8 cellular contexts compared by ENCODE assay signal in genomic region chr1:155241069-155241679, GRCh38. TPM values are rescaled to one million over a fixed set of nuclear protein-coding genes. Genes with fewer than 3 reads are reported as not detected.
A peak's percentile ranks its signal among the peaks of the same experiment; 100 is the strongest.
DNase-seq lines count a peak whose midpoint lies in the region; ATAC-seq, FAIRE-seq and TF ChIP-seq lines count a peak whose summit lies in the region.

No MANE protein-coding gene starts in this region.

- in situ Hi-C loops in HepG2 (cut with HindIII; ENCODE audit: extremely low pct_ligation_motif_present, low pct_unique_long_range_greater_than_20kb), result loop anchor here (10.0 kb wide), 1 partner anchor 354 kb away; no protein-coding TSS in a partner anchor

- 27% methylated on average over 1 of the region's 4 CpGs for WGBS in HepG2 (ENCODE audit: low lambda C conversion rate)

- peak overlapping the region; percentile 60 for H3K27ac ChIP-seq in CD4-positive, CD25-positive, alpha-beta regulatory T cell (ENCODE audit: insufficient read depth, low read length, poor library complexity, severe bottlenecking)
- H3K27ac ChIP-seq in dorsolateral prefrontal cortex, result peak overlapping the region in 57 of 59 donors; percentile 7 to 100 (median 71)
- no peak overlapping the region for H3K27ac ChIP-seq in HepG2 (ENCODE audit: extremely low read length, insufficient read depth, low read length)

- ATAC-seq in CD4-positive, CD25-positive, alpha-beta regulatory T cell (ENCODE audit: low read depth in 2 of 2), result peak; percentile 50 to 52
- peak; percentile 33 for ATAC-seq in HG03342 (IDR thresholded peaks at IDR 0.05; ENCODE audit: unreplicated experiment)
- peak; percentile 87 for ATAC-seq in HepG2
- no peak for ATAC-seq in HG03469 (IDR thresholded peaks at IDR 0.05; ENCODE audit: unreplicated experiment)

- peak overlapping the region; percentile 97 for H2AFZ ChIP-seq in HepG2 (ENCODE audit: low read length)

- no peaks in the 10 kb centered on the region for H3K79me2 ChIP-seq in HepG2 (ENCODE audit: insufficient read depth, low read length)

- peaks cover 17 to 70% (median 38%) of the 10 kb centered on the region in 4 donors for H3K4me1 Mint-ChIP-seq in CD4-positive, CD25-positive, alpha-beta regulatory T cell

- FAIRE-seq in HepG2 (lab: Jason Lieb, UNC), result peak; percentile 83

- CTCF ChIA-PET in HepG2 (lab: Yijun Ruan, JAX; ENCODE audit: low intra/inter-chr PET ratio, low total read pairs), result interaction anchor here (1.2 kb wide), 1 partner anchor 10 kb away, joined by 3 read pairs; no protein-coding TSS in a partner anchor

- TF ChIP-seq CTCF in dorsolateral prefrontal cortex (IDR thresholded peaks at IDR 0.05 in 54 of 56, conservative IDR thresholded peaks at IDR 0.05 in 2 of 56; ENCODE audit: low read depth in 1 of 56, partially characterized antibody in 56 of 56), result peak in 10 of 56 donors; percentile 6 to 36 (median 16)
- no peak for TF ChIP-seq CTCF in HepG2 (CRISPR knock-in tag; IDR thresholded peaks at IDR 0.05)

- H3K36me3 Mint-ChIP-seq in CD4-positive, CD25-positive, alpha-beta regulatory T cell, result peaks cover 20% of the 10 kb centered on the region

- intact Hi-C loops in dorsolateral prefrontal cortex (cut with DNase I) (loop anchor here (5.0 kb wide), 1 partner anchor 34 kb away; the partner anchor contains the start of genes MTX1 (in 2 of the 2) and THBS3 (in 2 of the 2)), HepG2 (cut with micrococcal nuclease; ENCODE audit: unreplicated experiment) (no loop called here)

- peaks cover 15% of the 10 kb centered on the region for H3K36me3 ChIP-seq in CD4-positive, CD25-positive, alpha-beta regulatory T cell (ENCODE audit: control insufficient read depth, insufficient read depth, low read length)
- H3K36me3 ChIP-seq in HepG2 (replicated peaks in 1 of 2; ENCODE audit: control insufficient read depth in 1 of 2, insufficient read depth in 2 of 2, low read length in 2 of 2), result peaks cover 2 to 3% of the 10 kb centered on the region in 2 experiments; a peak in 1 of 5 replicates

- H3K4me3 Mint-ChIP-seq in CD4-positive, CD25-positive, alpha-beta regulatory T cell, result peak overlapping the region; percentile 88 to 97 (median 90)

- peak overlapping the region; percentile 73 for H3K4me2 ChIP-seq in HepG2 (ENCODE audit: low read depth, low read length)

- POLR2A ChIA-PET in HepG2 (lab: Yijun Ruan, JAX), result interaction anchor here (0.6 to 1.9 kb wide), 5 partner anchors 9 to 337 kb away, joined by 3 to 8 read pairs (median 5); partner anchors contain the start of gene CLK2

- peak overlapping the region; percentile 90 to 93 (median 91) for H3K27ac Mint-ChIP-seq in CD4-positive, CD25-positive, alpha-beta regulatory T cell

- peaks cover 13% of the 10 kb centered on the region for H3K27me3 Mint-ChIP-seq in CD4-positive, CD25-positive, alpha-beta regulatory T cell

- peak overlapping the region; percentile 62 for H3K9ac ChIP-seq in HepG2 (ENCODE audit: insufficient read depth, low read depth, low read length)

- H3K27me3 ChIP-seq in CD4-positive, CD25-positive, alpha-beta regulatory T cell (ENCODE audit: control insufficient read depth, insufficient read depth, low read length), result no peaks in the 10 kb centered on the region
- H3K27me3 ChIP-seq in dorsolateral prefrontal cortex, result no peaks in the 10 kb centered on the region
- H3K27me3 ChIP-seq in HepG2 (ENCODE audit: control insufficient read depth in 1 of 2, insufficient read depth in 2 of 2, low read length in 2 of 2), result no peaks in the 10 kb centered on the region

- no peaks in the 10 kb centered on the region for H3K9me3 ChIP-seq in CD4-positive, CD25-positive, alpha-beta regulatory T cell (ENCODE audit: control insufficient read depth in 2 of 2, low read length in 2 of 2)
- H3K9me3 ChIP-seq in HepG2 (ENCODE audit: low read length), result no peaks in the 10 kb centered on the region

- TF ChIP-seq POLR2A in HepG2 (IDR thresholded peaks at IDR 0.05; ENCODE audit: insufficient read depth in 1 of 2, low read depth in 2 of 2, low read length in 2 of 2), result peak in 1 of 2 experiments; percentile 22; a peak in 1 of 4 replicates

- TF ChIP-seq EP300 in HepG2 (IDR thresholded peaks at IDR 0.05; ENCODE audit: low read depth in 2 of 2, low read length in 2 of 2) (peak in 1 of 2 experiments; percentile 19; a peak in 1 of 4 replicates), HepG2 (CRISPR knock-in tag; IDR thresholded peaks at IDR 0.05; ENCODE audit: borderline replicate concordance) (no peak)

- peak; percentile 65 to 86 (median 76) for DNase-seq in CD4-positive, CD25-positive, alpha-beta regulatory T cell
- DNase-seq in NCI-H748 (lab: John Stamatoyannopoulos, UW; ENCODE audit: unreplicated experiment) (peak; percentile 85), dorsolateral prefrontal cortex (peak; percentile 52 to 91 (median 82)), HepG2 (ENCODE audit: low spot score) (peak; percentile 80)
- peak; percentile 57 to 62 for DNase-seq in activated CD4-positive, alpha-beta T cell treated with anti-CD3 and anti-CD28 coated beads for 4 hours
- DNase-seq in stimulated activated CD4-positive, alpha-beta T cell treated with anti-CD3 and anti-CD28 coated beads, Interleukin-4, amount 100 ng/mL, for 4 hours, result peak; percentile 43 to 61

- peaks cover 0 to 4% (median 2%) of the 10 kb centered on the region in 7 donors for H3K9me3 Mint-ChIP-seq in CD4-positive, CD25-positive, alpha-beta regulatory T cell

- no peak for TF ChIP-seq RAD21 in HepG2 (CRISPR knock-in tag; IDR thresholded peaks at IDR 0.05)

- H4K20me1 ChIP-seq in HepG2 (ENCODE audit: insufficient read depth, low read length), result no peaks in the 10 kb centered on the region

- no TSS peak for BruUV-seq in HepG2 (replicated peaks; lab: Mats Ljungman, UMichigan)

- peak overlapping the region; percentile 95 for H3K4me3 ChIP-seq in CD4-positive, CD25-positive, alpha-beta regulatory T cell (ENCODE audit: low read depth, low read length)
- H3K4me3 ChIP-seq in dorsolateral prefrontal cortex, result peak overlapping the region; percentile 11 to 71 (median 57)
- H3K4me3 ChIP-seq in HepG2 (replicated peaks in 1 of 3; ENCODE audit: insufficient read depth in 1 of 3, low read depth in 2 of 3, low read length in 3 of 3), result peak overlapping the region; percentile 48 to 63 (median 61)

- H3K4me1 ChIP-seq in CD4-positive, CD25-positive, alpha-beta regulatory T cell (ENCODE audit: control insufficient read depth, insufficient read depth, low read length, poor library complexity, severe bottlenecking), result peaks cover 34% of the 10 kb centered on the region
- peaks cover 15% of the 10 kb centered on the region for H3K4me1 ChIP-seq in HepG2 (ENCODE audit: insufficient read depth, low read length)

RNA-seq across cellular contexts. Expression of gene ENTREP3, which starts 14.1 kb away (rescaled TPM):
- 7.8 TPM for total RNA-seq in CD4-positive, CD25-positive, alpha-beta regulatory T cell
- polyA plus RNA-seq in CD4-positive, CD25-positive, alpha-beta regulatory T cell, result under 1 TPM; 0.57 to 0.97 (median 0.72) TPM
- total RNA-seq in dorsolateral prefrontal cortex (10 to 100 TPM; 28.2 to 75.1 (median 42.6) TPM), HepG2 (2016; rRNA removed; fragmentation: Illumina TruSeq; extraction: Trizol) (4.1 and 6.2 TPM in 2 replicates)
- 3.6 and 4.8 TPM in 2 replicates for total RNA-seq in HepG2 (2016; cell fraction: cytosol; rRNA removed; fragmentation: Illumina TruSeq; extraction: Trizol; ENCODE audit: low read depth)
- 3.2 and 5.5 TPM in 2 replicates for total RNA-seq in HepG2 (2016; cell fraction: insoluble cytoplasmic fraction; rRNA removed; fragmentation: Illumina TruSeq; extraction: Trizol)
- total RNA-seq in HepG2 (2016; cell fraction: membrane; rRNA removed; fragmentation: Illumina TruSeq; extraction: Trizol), result 12.9 and 13.0 TPM in 2 replicates
- total RNA-seq in HepG2 (2016; cell fraction: nucleus; rRNA removed; fragmentation: Illumina TruSeq; extraction: Trizol), result 6.9 and 8.6 TPM in 2 replicates
- polyA plus RNA-seq in HepG2 (2011; rRNA removed), result 9.9 and 11.9 TPM in 2 replicates
- 7.8 and 10.3 TPM in 2 replicates for polyA plus RNA-seq in HepG2 (2011; cell fraction: cytosol; rRNA removed)
- polyA plus RNA-seq in HepG2 (2011; cell fraction: nucleus; rRNA removed), result 18.3 and 21.0 TPM in 2 replicates
- 18.4 and 22.0 TPM in 2 replicates for polyA plus RNA-seq in HepG2 (2012)
- 22.1 and 24.0 TPM in 2 replicates for polyA plus RNA-seq in HepG2 (2016; cell fraction: cytosol; fragmentation: Illumina TruSeq; extraction: Trizol; ENCODE audit: low read depth)
- 19.7 and 25.6 TPM in 2 replicates for polyA plus RNA-seq in HepG2 (2016; cell fraction: insoluble cytoplasmic fraction; fragmentation: Illumina TruSeq; extraction: Trizol; ENCODE audit: low read depth)
- polyA plus RNA-seq in HepG2 (2016; cell fraction: membrane; fragmentation: Illumina TruSeq; extraction: Trizol; ENCODE audit: low read depth), result 49.9 and 57.1 TPM in 2 replicates
- 28.1 and 33.5 TPM in 2 replicates for polyA plus RNA-seq in HepG2 (2016; cell fraction: nucleus; fragmentation: Illumina TruSeq; extraction: Trizol; ENCODE audit: insufficient read depth, low read depth)
- 7.5 and 12.8 TPM in 2 replicates for polyA minus RNA-seq in HepG2 (2011; rRNA and poly(A)+ RNA removed; ENCODE audit: low replicate concordance)
- 8.1 and 9.3 TPM in 2 replicates for polyA minus RNA-seq in HepG2 (2011; cell fraction: cytosol; rRNA and poly(A)+ RNA removed)
- 3.7 and 4.4 TPM in 2 replicates for polyA minus RNA-seq in HepG2 (2011; cell fraction: nucleus; rRNA and poly(A)+ RNA removed)

RNA-seq across cellular contexts. Expression of gene SCAMP3, which starts 21.0 kb away (rescaled TPM):
- total RNA-seq in CD4-positive, CD25-positive, alpha-beta regulatory T cell, result 57.3 TPM
- polyA plus RNA-seq in CD4-positive, CD25-positive, alpha-beta regulatory T cell, result 100 to 1,000 TPM; 110 to 150 (median 141) TPM
- total RNA-seq in dorsolateral prefrontal cortex, result 10 to 100 TPM; 40.4 to 73.3 (median 49.7) TPM
- total RNA-seq in HepG2 (2016; rRNA removed; fragmentation: Illumina TruSeq; extraction: Trizol), result 27.0 and 46.8 TPM in 2 replicates
- 16.4 and 20.0 TPM in 2 replicates for total RNA-seq in HepG2 (2016; cell fraction: cytosol; rRNA removed; fragmentation: Illumina TruSeq; extraction: Trizol; ENCODE audit: low read depth)
- 29.6 and 44.4 TPM in 2 replicates for total RNA-seq in HepG2 (2016; cell fraction: insoluble cytoplasmic fraction; rRNA removed; fragmentation: Illumina TruSeq; extraction: Trizol)
- 22.9 and 28.4 TPM in 2 replicates for total RNA-seq in HepG2 (2016; cell fraction: membrane; rRNA removed; fragmentation: Illumina TruSeq; extraction: Trizol)
- 37.1 and 38.5 TPM in 2 replicates for total RNA-seq in HepG2 (2016; cell fraction: nucleus; rRNA removed; fragmentation: Illumina TruSeq; extraction: Trizol)
- polyA plus RNA-seq in HepG2 (2011; rRNA removed), result 83.3 and 92.5 TPM in 2 replicates
- polyA plus RNA-seq in HepG2 (2011; cell fraction: cytosol; rRNA removed), result 94.5 and 95.0 TPM in 2 replicates
- polyA plus RNA-seq in HepG2 (2011; cell fraction: nucleus; rRNA removed), result 74.3 and 75.6 TPM in 2 replicates
- polyA plus RNA-seq in HepG2 (2012), result 30.4 and 37.1 TPM in 2 replicates
- 28.3 and 28.6 TPM in 2 replicates for polyA plus RNA-seq in HepG2 (2016; cell fraction: cytosol; fragmentation: Illumina TruSeq; extraction: Trizol; ENCODE audit: low read depth)
- polyA plus RNA-seq in HepG2 (2016; cell fraction: insoluble cytoplasmic fraction; fragmentation: Illumina TruSeq; extraction: Trizol; ENCODE audit: low read depth), result 45.8 and 52.3 TPM in 2 replicates
- polyA plus RNA-seq in HepG2 (2016; cell fraction: membrane; fragmentation: Illumina TruSeq; extraction: Trizol; ENCODE audit: low read depth), result 37.1 and 38.2 TPM in 2 replicates
- 82.5 and 83.5 TPM in 2 replicates for polyA plus RNA-seq in HepG2 (2016; cell fraction: nucleus; fragmentation: Illumina TruSeq; extraction: Trizol; ENCODE audit: insufficient read depth, low read depth)
- polyA minus RNA-seq in HepG2 (2011; rRNA and poly(A)+ RNA removed; ENCODE audit: low replicate concordance), result 118 and 271 TPM in 2 replicates
- 33.3 and 39.4 TPM in 2 replicates for polyA minus RNA-seq in HepG2 (2011; cell fraction: cytosol; rRNA and poly(A)+ RNA removed)
- polyA minus RNA-seq in HepG2 (2011; cell fraction: nucleus; rRNA and poly(A)+ RNA removed), result 16.9 and 21.4 TPM in 2 replicates

RNA-seq across cellular contexts. Expression of gene CLK2, which starts 32.1 kb away (rescaled TPM):
- 76.6 TPM for total RNA-seq in CD4-positive, CD25-positive, alpha-beta regulatory T cell
- polyA plus RNA-seq in CD4-positive, CD25-positive, alpha-beta regulatory T cell, result 10 to 100 TPM; 11.4 to 17.4 (median 15.5) TPM
- total RNA-seq in dorsolateral prefrontal cortex (10 to 100 TPM; 24.7 to 58.5 (median 39.4) TPM), HepG2 (2016; rRNA removed; fragmentation: Illumina TruSeq; extraction: Trizol) (10.1 and 20.1 TPM in 2 replicates)
- 8.5 and 11.8 TPM in 2 replicates for total RNA-seq in HepG2 (2016; cell fraction: cytosol; rRNA removed; fragmentation: Illumina TruSeq; extraction: Trizol; ENCODE audit: low read depth)
- 10.6 and 19.2 TPM in 2 replicates for total RNA-seq in HepG2 (2016; cell fraction: insoluble cytoplasmic fraction; rRNA removed; fragmentation: Illumina TruSeq; extraction: Trizol)
- 9.3 and 12.0 TPM in 2 replicates for total RNA-seq in HepG2 (2016; cell fraction: membrane; rRNA removed; fragmentation: Illumina TruSeq; extraction: Trizol)
- total RNA-seq in HepG2 (2016; cell fraction: nucleus; rRNA removed; fragmentation: Illumina TruSeq; extraction: Trizol), result 23.9 and 32.6 TPM in 2 replicates
- polyA plus RNA-seq in HepG2 (2011; rRNA removed), result 73.5 and 74.0 TPM in 2 replicates
- polyA plus RNA-seq in HepG2 (2011; cell fraction: cytosol; rRNA removed), result 23.9 and 24.4 TPM in 2 replicates
- polyA plus RNA-seq in HepG2 (2011; cell fraction: nucleus; rRNA removed), result 317 and 392 TPM in 2 replicates
- polyA plus RNA-seq in HepG2 (2012), result 31.3 and 32.7 TPM in 2 replicates
- polyA plus RNA-seq in HepG2 (2016; cell fraction: cytosol; fragmentation: Illumina TruSeq; extraction: Trizol; ENCODE audit: low read depth), result 3.0 and 3.3 TPM in 2 replicates
- 15.8 and 17.9 TPM in 2 replicates for polyA plus RNA-seq in HepG2 (2016; cell fraction: insoluble cytoplasmic fraction; fragmentation: Illumina TruSeq; extraction: Trizol; ENCODE audit: low read depth)
- polyA plus RNA-seq in HepG2 (2016; cell fraction: membrane; fragmentation: Illumina TruSeq; extraction: Trizol; ENCODE audit: low read depth), result 7.6 TPM in 2 replicates
- polyA plus RNA-seq in HepG2 (2016; cell fraction: nucleus; fragmentation: Illumina TruSeq; extraction: Trizol; ENCODE audit: insufficient read depth, low read depth), result 110 and 120 TPM in 2 replicates
- polyA minus RNA-seq in HepG2 (2011; rRNA and poly(A)+ RNA removed; ENCODE audit: low replicate concordance), result 47.2 and 97.7 TPM in 2 replicates
- polyA minus RNA-seq in HepG2 (2011; cell fraction: cytosol; rRNA and poly(A)+ RNA removed), result 12.4 and 13.9 TPM in 2 replicates
- 94.1 and 94.6 TPM in 2 replicates for polyA minus RNA-seq in HepG2 (2011; cell fraction: nucleus; rRNA and poly(A)+ RNA removed)

RNA-seq across cellular contexts. Expression of gene MTX1, which starts 32.7 kb away (rescaled TPM):
- total RNA-seq in CD4-positive, CD25-positive, alpha-beta regulatory T cell, result 18.4 TPM
- polyA plus RNA-seq in CD4-positive, CD25-positive, alpha-beta regulatory T cell, result 10 to 100 TPM; 44.3 to 52.2 (median 49.0) TPM
- 10 to 100 TPM; 13.5 to 26.7 (median 20.0) TPM for total RNA-seq in dorsolateral prefrontal cortex
- 64.5 and 71.5 TPM in 2 replicates for total RNA-seq in HepG2 (2016; rRNA removed; fragmentation: Illumina TruSeq; extraction: Trizol)
- 20.6 and 22.4 TPM in 2 replicates for total RNA-seq in HepG2 (2016; cell fraction: cytosol; rRNA removed; fragmentation: Illumina TruSeq; extraction: Trizol; ENCODE audit: low read depth)
- 65.0 and 76.3 TPM in 2 replicates for total RNA-seq in HepG2 (2016; cell fraction: insoluble cytoplasmic fraction; rRNA removed; fragmentation: Illumina TruSeq; extraction: Trizol)
- total RNA-seq in HepG2 (2016; cell fraction: membrane; rRNA removed; fragmentation: Illumina TruSeq; extraction: Trizol), result 23.2 and 26.5 TPM in 2 replicates
- 35.2 and 36.8 TPM in 2 replicates for total RNA-seq in HepG2 (2016; cell fraction: nucleus; rRNA removed; fragmentation: Illumina TruSeq; extraction: Trizol)
- 72.6 and 85.1 TPM in 2 replicates for polyA plus RNA-seq in HepG2 (2011; rRNA removed)
- 61.1 and 90.3 TPM in 2 replicates for polyA plus RNA-seq in HepG2 (2011; cell fraction: cytosol; rRNA removed)
- polyA plus RNA-seq in HepG2 (2011; cell fraction: nucleus; rRNA removed), result 55.1 and 59.0 TPM in 2 replicates
- polyA plus RNA-seq in HepG2 (2012), result 37.3 and 38.1 TPM in 2 replicates
- 25.0 and 25.6 TPM in 2 replicates for polyA plus RNA-seq in HepG2 (2016; cell fraction: cytosol; fragmentation: Illumina TruSeq; extraction: Trizol; ENCODE audit: low read depth)
- polyA plus RNA-seq in HepG2 (2016; cell fraction: insoluble cytoplasmic fraction; fragmentation: Illumina TruSeq; extraction: Trizol; ENCODE audit: low read depth), result 73.9 and 74.4 TPM in 2 replicates
- polyA plus RNA-seq in HepG2 (2016; cell fraction: membrane; fragmentation: Illumina TruSeq; extraction: Trizol; ENCODE audit: low read depth), result 19.9 and 21.6 TPM in 2 replicates
- polyA plus RNA-seq in HepG2 (2016; cell fraction: nucleus; fragmentation: Illumina TruSeq; extraction: Trizol; ENCODE audit: insufficient read depth, low read depth), result 49.3 and 57.4 TPM in 2 replicates
- polyA minus RNA-seq in HepG2 (2011; rRNA and poly(A)+ RNA removed; ENCODE audit: low replicate concordance), result 129 and 176 TPM in 2 replicates
- 27.0 and 36.4 TPM in 2 replicates for polyA minus RNA-seq in HepG2 (2011; cell fraction: cytosol; rRNA and poly(A)+ RNA removed)
- 23.9 and 27.6 TPM in 2 replicates for polyA minus RNA-seq in HepG2 (2011; cell fraction: nucleus; rRNA and poly(A)+ RNA removed)

RNA-seq across cellular contexts. Expression of gene THBS3, which starts 33.5 kb away (rescaled TPM):
- total RNA-seq in CD4-positive, CD25-positive, alpha-beta regulatory T cell, result 18.4 TPM
- 1 to 10 TPM; 2.7 to 4.1 (median 3.7) TPM for polyA plus RNA-seq in CD4-positive, CD25-positive, alpha-beta regulatory T cell
- 10 to 100 TPM; 10.2 to 41.2 (median 21.5) TPM for total RNA-seq in dorsolateral prefrontal cortex
- 0.39 and 0.86 TPM in 2 replicates for total RNA-seq in HepG2 (2016; rRNA removed; fragmentation: Illumina TruSeq; extraction: Trizol)
- total RNA-seq in HepG2 (2016; cell fraction: cytosol; rRNA removed; fragmentation: Illumina TruSeq; extraction: Trizol; ENCODE audit: low read depth), result 0.30 TPM in 1 of 2 replicates, not detected in the other
- 0.77 and 0.95 TPM in 2 replicates for total RNA-seq in HepG2 (2016; cell fraction: insoluble cytoplasmic fraction; rRNA removed; fragmentation: Illumina TruSeq; extraction: Trizol)
- 0.22 and 0.45 TPM in 2 replicates for total RNA-seq in HepG2 (2016; cell fraction: membrane; rRNA removed; fragmentation: Illumina TruSeq; extraction: Trizol)
- 0.94 and 1.8 TPM in 2 replicates for total RNA-seq in HepG2 (2016; cell fraction: nucleus; rRNA removed; fragmentation: Illumina TruSeq; extraction: Trizol)
- polyA plus RNA-seq in HepG2 (2011; rRNA removed), result 3.6 and 4.4 TPM in 2 replicates
- polyA plus RNA-seq in HepG2 (2011; cell fraction: cytosol; rRNA removed), result 1.5 and 1.8 TPM in 2 replicates
- 19.9 and 26.8 TPM in 2 replicates for polyA plus RNA-seq in HepG2 (2011; cell fraction: nucleus; rRNA removed)
- 2.1 and 2.4 TPM in 2 replicates for polyA plus RNA-seq in HepG2 (2012)
- 0.14 and 0.26 TPM in 2 replicates for polyA plus RNA-seq in HepG2 (2016; cell fraction: cytosol; fragmentation: Illumina TruSeq; extraction: Trizol; ENCODE audit: low read depth)
- 0.29 and 0.60 TPM in 2 replicates for polyA plus RNA-seq in HepG2 (2016; cell fraction: insoluble cytoplasmic fraction; fragmentation: Illumina TruSeq; extraction: Trizol; ENCODE audit: low read depth)
- polyA plus RNA-seq in HepG2 (2016; cell fraction: membrane; fragmentation: Illumina TruSeq; extraction: Trizol; ENCODE audit: low read depth), result 0.10 and 0.31 TPM in 2 replicates
- 3.1 and 4.9 TPM in 2 replicates for polyA plus RNA-seq in HepG2 (2016; cell fraction: nucleus; fragmentation: Illumina TruSeq; extraction: Trizol; ENCODE audit: insufficient read depth, low read depth)
- polyA minus RNA-seq in HepG2 (2011; rRNA and poly(A)+ RNA removed; ENCODE audit: low replicate concordance), result 2.9 and 6.9 TPM in 2 replicates
- 1.4 and 1.5 TPM in 2 replicates for polyA minus RNA-seq in HepG2 (2011; cell fraction: cytosol; rRNA and poly(A)+ RNA removed)
- polyA minus RNA-seq in HepG2 (2011; cell fraction: nucleus; rRNA and poly(A)+ RNA removed), result 2.7 and 3.4 TPM in 2 replicates
